Comparison of ENCODE assay signal across 33 cellular contexts in genomic region chr20:58418949-58419748, GRCh38. TPM values are rescaled to one million over a fixed set of nuclear protein-coding genes. Genes with fewer than 3 reads are reported as not detected.
DNase-seq lines count a peak whose midpoint lies in the region; ATAC-seq, FAIRE-seq and TF ChIP-seq lines count a peak whose summit lies in the region.
"Had no signal": no experiment of that assay in that cellular context is flagged by ENCODE, and none has a peak within 500 bp of the region (broad histone marks: within the 10 kb centered on the region; RNA-seq: fewer than 3 reads in every experiment).

No MANE protein-coding gene starts in this region.

- H3K4me3 ChIP-seq in CD8-positive, alpha-beta T cell (ENCODE audit: low read depth, low read length), result no peak overlapping the region
- H3K4me3 ChIP-seq in psoas muscle, result no peak overlapping the region
- H3K4me3 ChIP-seq: Peyer's patch, right atrium auricular region, thoracic aorta, uterus had no signal

- H3K27ac Mint-ChIP-seq in activated CD4-positive, alpha-beta T cell treated with anti-CD3 and anti-CD28 coated beads, Interleukin-2, amount 10 ng/mL, durations not matched to agents 24 days and 14 days, result peak overlapping the region; percentile 69
- no peak overlapping the region for H3K27ac Mint-ChIP-seq in activated CD4-positive, alpha-beta T cell treated with anti-CD3 and anti-CD28 coated beads, Interleukin-2, amount 10 ng/mL, durations not matched to agents 7 days and 5 days
- peak overlapping the region; percentile 73 for H3K27ac Mint-ChIP-seq in CD8-positive, alpha-beta T cell
- peak overlapping the region; percentile 41 for H3K27ac Mint-ChIP-seq in T-helper 17 cell
- H3K27ac Mint-ChIP-seq: H9, nephron had no signal

- no peak overlapping the region for H3K27ac ChIP-seq in CD8-positive, alpha-beta T cell (ENCODE audit: low read depth, low read length)
- H3K27ac ChIP-seq in psoas muscle, result no peak overlapping the region
- H3K27ac ChIP-seq: parathyroid adenoma, Peyer's patch, right atrium auricular region, thoracic aorta, uterus, WERI-Rb-1 had no signal

- H3K4me1 Mint-ChIP-seq in activated CD4-positive, alpha-beta T cell treated with anti-CD3 and anti-CD28 coated beads, Interleukin-2, amount 10 ng/mL, durations not matched to agents 24 days and 14 days, result peaks cover 21% of the 10 kb centered on the region
- H3K4me1 Mint-ChIP-seq in activated CD4-positive, alpha-beta T cell treated with anti-CD3 and anti-CD28 coated beads, Interleukin-2, amount 10 ng/mL, durations not matched to agents 7 days and 5 days, result peaks cover 27% of the 10 kb centered on the region
- H3K4me1 Mint-ChIP-seq in CD8-positive, alpha-beta T cell (ENCODE audit: low read depth), result peaks cover 48% of the 10 kb centered on the region
- peaks cover 22% of the 10 kb centered on the region for H3K4me1 Mint-ChIP-seq in T-helper 17 cell

- no peak overlapping the region for H3K4me3 Mint-ChIP-seq in activated CD4-positive, alpha-beta T cell treated with anti-CD3 and anti-CD28 coated beads, Interleukin-2, amount 10 ng/mL, durations not matched to agents 24 days and 14 days
- no peak overlapping the region for H3K4me3 Mint-ChIP-seq in activated CD4-positive, alpha-beta T cell treated with anti-CD3 and anti-CD28 coated beads, Interleukin-2, amount 10 ng/mL, durations not matched to agents 7 days and 5 days
- no peak overlapping the region for H3K4me3 Mint-ChIP-seq in CD8-positive, alpha-beta T cell
- no peak overlapping the region for H3K4me3 Mint-ChIP-seq in T-helper 17 cell
- H3K4me3 Mint-ChIP-seq: H9, nephron had no signal

- no peak for DNase-seq in activated CD4-positive, alpha-beta T cell treated with anti-CD3 and anti-CD28 coated beads, Interleukin-2, amount 10 ng/mL, durations not matched to agents 24 days and 14 days
- no peak for DNase-seq in activated CD4-positive, alpha-beta T cell treated with anti-CD3 and anti-CD28 coated beads, Interleukin-2, amount 10 ng/mL, durations not matched to agents 7 days and 5 days
- no peak for DNase-seq in CD8-positive, alpha-beta T cell
- DNase-seq in T-helper 17 cell (no peak), left kidney (ENCODE audit: low read depth, low spot score) (peak; percentile 49), urothelium cell line (ENCODE audit: low spot score) (no peak), SHP77 (lab: John Stamatoyannopoulos, UW) (no peak), psoas muscle (no peak)
- DNase-seq: 8988T; activated gamma-delta T cell treated with Interleukin-2 at 50 U/mL for 16 hours; anterior cingulate cortex; effector CD8-positive, alpha-beta T cell; erythroblast; H9; KBM-7; MM.1S; NCI-H2029 treated with DMSO at 0.1 percent for 48 hours; NCI-H2227 treated with DMSO at 0.1 percent for 48 hours; NCI-H526 treated with DMSO at 0.1 percent for 48 hours; Peyer's patch; SIG-M5; stimulated activated CD4-positive, alpha-beta T cell treated with anti-CD3 and anti-CD28 coated beads, Interleukin-2, amount 100 ng/mL, for 24 hours; T1000; uterus; WERI-Rb-1 had no signal

- H3K36me3 Mint-ChIP-seq in activated CD4-positive, alpha-beta T cell treated with anti-CD3 and anti-CD28 coated beads, Interleukin-2, amount 10 ng/mL, durations not matched to agents 24 days and 14 days (ENCODE audit: low read depth), result peaks cover 49% of the 10 kb centered on the region
- H3K36me3 Mint-ChIP-seq in activated CD4-positive, alpha-beta T cell treated with anti-CD3 and anti-CD28 coated beads, Interleukin-2, amount 10 ng/mL, durations not matched to agents 7 days and 5 days (ENCODE audit: low read depth), result peaks cover 49% of the 10 kb centered on the region
- H3K36me3 Mint-ChIP-seq in CD8-positive, alpha-beta T cell, result peaks cover 50% of the 10 kb centered on the region
- peaks cover 4% of the 10 kb centered on the region for H3K36me3 Mint-ChIP-seq in T-helper 17 cell (ENCODE audit: low read depth)

- intact Hi-C loops in activated CD4-positive, alpha-beta T cell treated with anti-CD3 and anti-CD28 coated beads, Interleukin-2, amount 10 ng/mL, durations not matched to agents 24 days and 14 days (cut with micrococcal nuclease), result no loop called here
- intact Hi-C loops in CD8-positive, alpha-beta T cell (cut with DNase I, micrococcal nuclease), result no loop called here
- intact Hi-C loops in psoas muscle (cut with DNase I), result no loop called here

- H3K36me3 ChIP-seq in CD8-positive, alpha-beta T cell (ENCODE audit: insufficient read depth, low read length), result peaks cover 17% of the 10 kb centered on the region
- H3K36me3 ChIP-seq in psoas muscle (ENCODE audit: insufficient read depth in 1 of 2, low read depth in 1 of 2), result peaks cover 3 to 37% of the 10 kb centered on the region in 2 donors
- H3K36me3 ChIP-seq: thoracic aorta, uterus had no signal

- no peaks in the 10 kb centered on the region for H3K9me3 ChIP-seq in CD8-positive, alpha-beta T cell (ENCODE audit: low read length)
- H3K9me3 ChIP-seq in T-helper 17 cell (ENCODE audit: control insufficient read depth, low read length, poor library complexity, severe bottlenecking) (no peaks in the 10 kb centered on the region), psoas muscle (no peaks in the 10 kb centered on the region)
- H3K9me3 ChIP-seq: Peyer's patch, right atrium auricular region, thoracic aorta, uterus had no signal

- POLR2A ChIA-PET in activated CD4-positive, alpha-beta T cell treated with anti-CD3 and anti-CD28 coated beads, Interleukin-2, amount 10 ng/mL, durations not matched to agents 7 days and 5 days (lab: Charles Lee), result no interaction called here
- POLR2A ChIA-PET in CD8-positive, alpha-beta T cell (lab: Charles Lee), result no interaction called here

- H3K27me3 ChIP-seq in CD8-positive, alpha-beta T cell (ENCODE audit: insufficient read depth, low read length), result no peaks in the 10 kb centered on the region
- no peaks in the 10 kb centered on the region for H3K27me3 ChIP-seq in psoas muscle (ENCODE audit: insufficient read depth in 3 of 3, low read length in 2 of 3)
- H3K27me3 ChIP-seq: Peyer's patch, right atrium auricular region, uterus had no signal

- no peaks in the 10 kb centered on the region for H3K27me3 Mint-ChIP-seq in activated CD4-positive, alpha-beta T cell treated with anti-CD3 and anti-CD28 coated beads, Interleukin-2, amount 10 ng/mL, durations not matched to agents 24 days and 14 days
- no peaks in the 10 kb centered on the region for H3K27me3 Mint-ChIP-seq in activated CD4-positive, alpha-beta T cell treated with anti-CD3 and anti-CD28 coated beads, Interleukin-2, amount 10 ng/mL, durations not matched to agents 7 days and 5 days
- H3K27me3 Mint-ChIP-seq in CD8-positive, alpha-beta T cell (ENCODE audit: low read depth), result no peaks in the 10 kb centered on the region
- H3K27me3 Mint-ChIP-seq in T-helper 17 cell, result no peaks in the 10 kb centered on the region

- CTCF ChIA-PET in activated CD4-positive, alpha-beta T cell treated with anti-CD3 and anti-CD28 coated beads, Interleukin-2, amount 10 ng/mL, durations not matched to agents 7 days and 5 days (lab: Charles Lee), result interaction anchor here (0.6 to 1.5 kb wide), 4 partner anchors 21 to 361 kb away, joined by 3 to 4 read pairs (median 3); partner anchors contain the start of gene VAPB
- CTCF ChIA-PET in CD8-positive, alpha-beta T cell (lab: Charles Lee), result no interaction called here

- ATAC-seq in CD8-positive, alpha-beta T cell, result no peak
- ATAC-seq in T-helper 17 cell, result no peak
- ATAC-seq in psoas muscle, result no peak

- no peaks in the 10 kb centered on the region for H3K9me3 Mint-ChIP-seq in activated CD4-positive, alpha-beta T cell treated with anti-CD3 and anti-CD28 coated beads, Interleukin-2, amount 10 ng/mL, durations not matched to agents 24 days and 14 days
- H3K9me3 Mint-ChIP-seq in activated CD4-positive, alpha-beta T cell treated with anti-CD3 and anti-CD28 coated beads, Interleukin-2, amount 10 ng/mL, durations not matched to agents 7 days and 5 days, result peaks cover 3% of the 10 kb centered on the region
- H3K9me3 Mint-ChIP-seq in CD8-positive, alpha-beta T cell, result no peaks in the 10 kb centered on the region

- FAIRE-seq in urothelium cell line (lab: Jason Lieb, UNC), result no peak
- FAIRE-seq: bronchial epithelial cell, colon, G401.6, keratinocyte had no signal

- no peak for TF ChIP-seq CTCF in CD8-positive, alpha-beta T cell (IDR thresholded peaks at IDR 0.05)
- TF ChIP-seq CTCF in psoas muscle (IDR thresholded peaks at IDR 0.05), result no peak

- WGBS in psoas muscle, 3 donors, result 81 to 94% (median 87%) methylated on average over 5 of the region's 5 CpGs

- peaks cover 13% of the 10 kb centered on the region for H3K4me1 ChIP-seq in CD8-positive, alpha-beta T cell (ENCODE audit: insufficient read depth, low read length)
- peaks cover 12% of the 10 kb centered on the region for H3K4me1 ChIP-seq in psoas muscle
- H3K4me1 ChIP-seq: Peyer's patch, uterus had no signal

RNA-seq across cellular contexts. Expression of gene VAPB, which starts 30.1 kb away (rescaled TPM):
- 35.0 and 36.5 TPM in 2 replicates for total RNA-seq in activated CD4-positive, alpha-beta T cell treated with anti-CD3 and anti-CD28 coated beads, Interleukin-2, amount 10 ng/mL, durations not matched to agents 24 days and 14 days
- total RNA-seq in activated CD4-positive, alpha-beta T cell treated with anti-CD3 and anti-CD28 coated beads, Interleukin-2, amount 10 ng/mL, durations not matched to agents 7 days and 5 days, result 10 to 100 TPM; 31.0 to 39.1 TPM
- 10 to 100 TPM; 29.3 to 32.3 TPM for total RNA-seq in CD8-positive, alpha-beta T cell
- total RNA-seq in T-helper 17 cell (10 to 100 TPM; 23.7 to 30.8 TPM), psoas muscle (10 to 100 TPM; 64.0 to 84.5 (median 77.5) TPM)
- polyA plus RNA-seq in psoas muscle, result 10 to 100 TPM; 30.7 to 46.5 (median 44.4) TPM
